Comparison of ENCODE assay signal across 8 cellular contexts in genomic region chr7:146115665-146116451, GRCh38. TPM values are rescaled to one million over a fixed set of nuclear protein-coding genes. Genes with fewer than 3 reads are reported as not detected.
DNase-seq lines count a peak whose midpoint lies in the region.

No MANE protein-coding gene starts in this region.

- H3K36me3 ChIP-seq in HUES64 (ENCODE audit: insufficient read depth, low read length): no peaks in the 10 kb centered on the region
- H3K36me3 ChIP-seq in SK-N-MC (ENCODE audit: insufficient read depth, low read length): no peaks in the 10 kb centered on the region

- H3K27ac ChIP-seq in HUES64 (ENCODE audit: low read depth, low read length) (no peak overlapping the region), SK-N-MC (no peak overlapping the region), layer of hippocampus (ENCODE audit: low read depth, low read length) (peak overlapping the region; percentile 30)

- WGBS in HUES64: under 1% methylated on average over 68 of the region's 68 CpGs

- H3K9me3 ChIP-seq in HUES64 (ENCODE audit: insufficient read depth, low read depth, low read length) (no peaks in the 10 kb centered on the region), SK-N-MC (ENCODE audit: low read depth, low read length) (no peaks in the 10 kb centered on the region)

- H3K4me1 ChIP-seq in HUES64 (ENCODE audit: insufficient read depth, low read length): peaks cover 12% of the 10 kb centered on the region

- H3K9ac ChIP-seq in HUES64 (ENCODE audit: low read depth, low read length) (no peak overlapping the region), SK-N-MC (ENCODE audit: insufficient read length) (no peak overlapping the region)

- H3K4me3 ChIP-seq in HUES64 (ENCODE audit: low read length) (peak overlapping the region; percentile 60), SK-N-MC (peak overlapping the region; percentile 87)

- DNase-seq in ELF-1 (ENCODE audit: low read depth, low spot score): peak; percentile 95
- peak; percentile 68 for DNase-seq in SK-N-MC (ENCODE audit: low read depth, low spot score)
- DNase-seq in dermis blood vessel endothelial cell: peak; percentile 25
- DNase-seq in stimulated activated CD4-positive, alpha-beta T cell treated with anti-CD3 and anti-CD28 coated beads, Interleukin-2, amount 100 ng/mL, for 24 hours: peak; percentile 23 to 51
- no peak for DNase-seq in effector CD4-positive, alpha-beta T cell
- no peak for DNase-seq in GOT3 (lab: John Stamatoyannopoulos, UW)

- H3K27me3 ChIP-seq in HUES64 (ENCODE audit: insufficient read depth, low read length) (peaks cover 49% of the 10 kb centered on the region), layer of hippocampus (ENCODE audit: control insufficient read depth, insufficient read depth, low read length) (no peaks in the 10 kb centered on the region)

RNA-seq across cellular contexts. Expression of gene CNTNAP2, which starts 0.7 kb away (rescaled TPM):
- 84.2 TPM for polyA plus RNA-seq in HUES64 (2013, experiment 1 of 2)
- polyA plus RNA-seq in HUES64 (2013, experiment 2 of 2): 92.0 TPM
- total RNA-seq in dermis blood vessel endothelial cell: 0.23 TPM in 1 of 2 replicates, not detected in the other

Comparison
In these comparisons a context has a peak if more than half of its experiments do, and no peak if none do; other contexts are left out.
1. DNase-seq: peak in ELF-1 (single experiment), SK-N-MC (single experiment), dermis blood vessel endothelial cell (single experiment) and stimulated activated CD4-positive, alpha-beta T cell treated with anti-CD3 and anti-CD28 coated beads, Interleukin-2, amount 100 ng/mL, for 24 hours (2 of 2); none in effector CD4-positive, alpha-beta T cell (single experiment) and GOT3 (single experiment).